Comparison of ENCODE assay signal across 8 cellular contexts in the genomic region with DNA sequence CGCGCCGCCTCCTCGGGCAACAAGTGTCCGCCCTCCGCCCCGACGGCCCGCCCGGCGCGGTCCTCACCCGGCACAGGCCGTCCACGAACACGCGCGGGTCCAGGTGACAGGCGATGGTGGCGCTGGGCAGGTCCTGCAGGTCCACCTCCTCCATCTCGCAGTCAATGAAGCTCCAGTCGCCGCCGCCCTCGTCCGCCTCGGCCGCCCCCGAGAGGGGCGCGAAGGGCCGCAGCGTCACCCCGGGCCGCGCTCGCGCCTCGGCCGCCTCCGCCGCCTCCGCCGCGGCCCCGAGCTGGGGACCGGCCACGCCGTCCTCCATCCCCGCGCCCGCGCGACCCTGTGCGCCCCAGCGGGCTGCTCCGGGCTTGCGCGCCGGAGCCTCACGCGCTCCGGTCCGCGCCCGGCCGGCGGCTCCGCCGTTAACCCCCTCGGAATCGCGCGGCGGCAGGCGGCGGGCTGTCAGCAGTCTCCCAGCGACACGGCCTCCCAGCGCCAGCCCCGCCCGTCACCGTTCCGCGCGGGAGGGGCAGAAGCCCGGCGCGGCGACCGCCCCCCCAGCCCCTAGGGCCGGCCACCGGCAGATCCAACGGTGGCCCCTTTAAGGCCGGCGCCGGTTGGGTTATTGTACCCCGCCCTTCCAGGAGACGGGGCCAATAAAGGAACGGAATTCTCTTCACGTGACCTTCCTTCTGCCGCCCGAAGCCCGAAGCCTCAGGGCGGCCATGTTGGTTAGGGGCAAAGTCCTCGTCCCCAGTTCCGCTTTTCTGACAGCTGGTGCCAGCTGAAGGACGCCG. TPM values are rescaled to one million over a fixed set of nuclear protein-coding genes. Genes with fewer than 3 reads are reported as not detected.
A peak's percentile ranks its signal among the peaks of the same experiment; 100 is the strongest.
DNase-seq lines count a peak whose midpoint lies in the region; ATAC-seq, FAIRE-seq and TF ChIP-seq lines count a peak whose summit lies in the region.

TSS of gene RCAN1 (minus strand) at position 421 of the 794 bp plus-strand sequence. CDS start at position 319, 102 bp downstream.

- H4K20me1 ChIP-seq in KMS-11 (ENCODE audit: insufficient read depth), result no peaks in the 10 kb centered on the region

- H3K9me3 ChIP-seq in esophagus muscularis mucosa (no peaks in the 10 kb centered on the region), muscle layer of duodenum (ENCODE audit: control insufficient read depth in 1 of 2, low read length in 2 of 2) (no peaks in the 10 kb centered on the region)

- peak within 1 kb of the TSS; percentile 49; the same call in 1 of the 2 replicates for H3K9ac ChIP-seq in KMS-11

- peaks cover 22% of the 10 kb centered on the region for H3K4me1 ChIP-seq in KMS-11 (ENCODE audit: low read depth, poor library complexity, severe bottlenecking)
- peaks cover 26 to 44% (median 37%) of the 10 kb centered on the region in 4 donors for H3K4me1 ChIP-seq in esophagus muscularis mucosa
- peaks cover 0 to 23% of the 10 kb centered on the region in 2 donors for H3K4me1 ChIP-seq in muscle layer of duodenum (ENCODE audit: control insufficient read depth in 1 of 2, insufficient read depth in 2 of 2, low read length in 2 of 2)

- H3K4me2 ChIP-seq in KMS-11, result peak within 1 kb of the TSS; percentile 79

- under 1% methylated on average over 19 of the region's 109 CpGs for WGBS in esophagus muscularis mucosa

- TF ChIP-seq POLR2A in esophagus muscularis mucosa (IDR thresholded peaks at IDR 0.05; ENCODE audit: low read depth), result no peak

- H3K36me3 ChIP-seq in KMS-11 (ENCODE audit: insufficient read depth) (no peaks in the 10 kb centered on the region), esophagus muscularis mucosa (no peaks in the 10 kb centered on the region), muscle layer of duodenum (ENCODE audit: control insufficient read depth in 1 of 2, insufficient read depth in 2 of 2, low read length in 2 of 2) (no peaks in the 10 kb centered on the region)

- FAIRE-seq in RCC 7860 (lab: Jason Lieb, UNC), result peak; percentile 32

- H2AFZ ChIP-seq in KMS-11 (ENCODE audit: low read depth), result peak within 1 kb of the TSS; percentile 91

- H3K27ac ChIP-seq in KMS-11 (no peak within 1 kb of the TSS), esophagus muscularis mucosa (replicated peaks in 1 of 4) (peak within 1 kb of the TSS; percentile 89 to 95 (median 92)), muscle layer of duodenum (ENCODE audit: low read length) (peak within 1 kb of the TSS; percentile 87)

- H3K4me3 ChIP-seq in KMS-11 (IDR thresholded peaks at IDR 0.05; ENCODE audit: insufficient read depth, low read depth, low read length), result no peak within 1 kb of the TSS
- peak within 1 kb of the TSS; percentile 80 to 97 (median 86) for H3K4me3 ChIP-seq in esophagus muscularis mucosa
- peak within 1 kb of the TSS; percentile 70 to 81 for H3K4me3 ChIP-seq in muscle layer of duodenum (ENCODE audit: low read depth in 1 of 2, low read length in 2 of 2)

- ATAC-seq in GM21786 (IDR thresholded peaks at IDR 0.05; ENCODE audit: unreplicated experiment), result peak; percentile 96

- no peak for TF ChIP-seq EP300 in esophagus muscularis mucosa (IDR thresholded peaks at IDR 0.05)

- peaks cover 17% of the 10 kb centered on the region; the same call in 1 of the 2 replicates for H3K79me2 ChIP-seq in KMS-11 (ENCODE audit: insufficient read depth, low read depth)

- H3K27me3 ChIP-seq in KMS-11 (ENCODE audit: insufficient read depth, low read depth) (no peaks in the 10 kb centered on the region), esophagus muscularis mucosa (no peaks in the 10 kb centered on the region), muscle layer of duodenum (ENCODE audit: low read depth, low read length) (no peaks in the 10 kb centered on the region)

- intact Hi-C loops in esophagus muscularis mucosa (cut with DNase I), result loop anchor here (10.0 kb wide), 1 partner anchor 700 kb away; the partner anchor contains the start of gene ATP5PO

- DNase-seq in DMS79 treated with DMSO at 0.1 percent for 48 hours (lab: John Stamatoyannopoulos, UW) (peak; percentile 92), RCC 7860 (ENCODE audit: low spot score) (peak; percentile 84), activated T-helper 1 cell treated with Interleukin-2 at 50 U/mL for 16 hours (ENCODE audit: low read depth) (peak; percentile 75), esophagus muscularis mucosa (ENCODE audit: extremely low spot score) (peak; percentile 97)
- peak; percentile 69 for DNase-seq in stimulated activated CD8-positive, alpha-beta memory T cell treated with anti-CD3 and anti-CD28 coated beads, Interleukin-7, amount 100 ng/mL, for 24 hours (ENCODE audit: low read depth)

- TF ChIP-seq CTCF in KMS-11 (conservative IDR thresholded peaks at IDR 0.05; ENCODE audit: low read depth, low read length) (no peak), esophagus muscularis mucosa (IDR thresholded peaks at IDR 0.05) (no peak)

RNA-seq across cellular contexts. Expression of gene RCAN1, which starts in this region (rescaled TPM):
- total RNA-seq in esophagus muscularis mucosa, result 10 to 100 TPM; 32.4 to 58.8 (median 37.9) TPM
